In the genomic region with DNA sequence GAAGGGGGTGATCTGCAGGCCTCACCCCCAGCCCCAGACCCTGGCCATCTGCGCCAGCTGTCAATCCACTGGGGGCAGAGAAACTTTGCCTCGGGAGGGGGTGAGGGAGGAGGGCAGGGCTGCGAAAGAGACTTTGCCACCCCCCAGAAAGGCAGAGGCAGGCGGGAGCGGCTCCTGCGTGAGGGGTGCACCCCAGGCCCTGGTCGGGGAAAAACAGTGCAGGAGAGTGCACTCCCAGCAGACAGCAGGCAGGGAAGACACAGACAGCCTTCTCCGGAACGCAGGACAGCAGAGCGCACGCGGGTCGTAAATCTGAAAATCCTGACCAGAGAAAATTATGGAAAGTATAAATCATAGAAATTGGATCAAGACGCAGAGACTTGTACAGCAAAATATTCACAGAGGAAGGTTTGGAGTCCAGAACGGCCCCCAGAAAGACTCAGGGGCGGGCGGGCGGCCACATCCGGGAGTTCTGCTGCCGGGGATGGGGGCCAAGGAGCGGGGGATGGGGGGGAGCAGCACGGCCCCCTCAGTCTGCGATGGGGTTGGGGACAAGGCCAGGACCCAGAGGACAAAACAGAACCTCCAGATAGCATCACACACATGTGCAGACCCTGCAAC, we compare ENCODE assay signal across 17 cellular contexts. TPM values are rescaled to one million over a fixed set of nuclear protein-coding genes. Genes with fewer than 3 reads are reported as not detected.
DNase-seq lines count a peak whose midpoint lies in the region; ATAC-seq lines count a peak whose summit lies in the region.
"Had no signal": no experiment of that assay in that cellular context is flagged by ENCODE, and none has a peak within 500 bp of the region (broad histone marks: within the 10 kb centered on the region; RNA-seq: fewer than 3 reads in every experiment).

No MANE protein-coding gene starts in this region.

- intact Hi-C loops in activated CD4-positive, alpha-beta T cell treated with anti-CD3 and anti-CD28 coated beads, Interleukin-2, amount 10 ng/mL, durations not matched to agents 24 days and 14 days (cut with micrococcal nuclease): loop anchor here (1.0 kb wide), 1 partner anchor 45 kb away; no protein-coding TSS in a partner anchor

- no peaks in the 10 kb centered on the region for H3K9me3 ChIP-seq in thymus (ENCODE audit: control insufficient read depth)
- H3K9me3 ChIP-seq: adrenal gland, stomach had no signal

- H3K4me1 ChIP-seq in thymus (ENCODE audit: control insufficient read depth, insufficient read depth, low read length): no peaks in the 10 kb centered on the region
- H3K4me1 ChIP-seq: adrenal gland had no signal

- no peaks in the 10 kb centered on the region for H3K36me3 ChIP-seq in thymus (ENCODE audit: control insufficient read depth, insufficient read depth)
- H3K36me3 ChIP-seq: adrenal gland, stomach had no signal

- POLR2A ChIA-PET in activated naive CD8-positive, alpha-beta T cell treated with anti-CD3 and anti-CD28 coated beads, Interleukin-2, amount 10 ng/mL, durations not matched to agents 7 days and 5 days (lab: Charles Lee): no interaction called here

- no peak overlapping the region for H3K4me3 ChIP-seq in thymus (ENCODE audit: low read length)
- H3K4me3 ChIP-seq: adrenal gland, stomach had no signal

- ATAC-seq in activated naive CD8-positive, alpha-beta T cell treated with anti-CD3 and anti-CD28 coated beads, Interleukin-2, amount 10 ng/mL, durations not matched to agents 7 days and 5 days (ENCODE audit: low read depth): peak; percentile 72
- ATAC-seq in HG03045 (IDR thresholded peaks at IDR 0.05; ENCODE audit: unreplicated experiment) (no peak), left lobe of liver (no peak)
- ATAC-seq: effector memory CD8-positive, alpha-beta T cell had no signal

- H3K9me3 Mint-ChIP-seq in activated CD4-positive, alpha-beta T cell treated with anti-CD3 and anti-CD28 coated beads, Interleukin-2, amount 10 ng/mL, durations not matched to agents 24 days and 14 days: no peaks in the 10 kb centered on the region
- no peaks in the 10 kb centered on the region for H3K9me3 Mint-ChIP-seq in activated naive CD8-positive, alpha-beta T cell treated with anti-CD3 and anti-CD28 coated beads, Interleukin-2, amount 10 ng/mL, durations not matched to agents 7 days and 5 days
- H3K9me3 Mint-ChIP-seq: effector memory CD8-positive, alpha-beta T cell had no signal

- peaks cover 5% of the 10 kb centered on the region for H3K4me1 Mint-ChIP-seq in activated CD4-positive, alpha-beta T cell treated with anti-CD3 and anti-CD28 coated beads, Interleukin-2, amount 10 ng/mL, durations not matched to agents 24 days and 14 days
- H3K4me1 Mint-ChIP-seq in activated naive CD8-positive, alpha-beta T cell treated with anti-CD3 and anti-CD28 coated beads, Interleukin-2, amount 10 ng/mL, durations not matched to agents 7 days and 5 days: peaks cover 5% of the 10 kb centered on the region

- H3K27ac Mint-ChIP-seq in activated CD4-positive, alpha-beta T cell treated with anti-CD3 and anti-CD28 coated beads, Interleukin-2, amount 10 ng/mL, durations not matched to agents 24 days and 14 days: no peak overlapping the region
- peak overlapping the region; percentile 86 for H3K27ac Mint-ChIP-seq in activated naive CD8-positive, alpha-beta T cell treated with anti-CD3 and anti-CD28 coated beads, Interleukin-2, amount 10 ng/mL, durations not matched to agents 7 days and 5 days

- 21% methylated on average over 23 of the region's 23 CpGs for WGBS in thymus

- H3K27ac ChIP-seq in thymus (ENCODE audit: low read depth): peak overlapping the region; percentile 62

- H3K36me3 Mint-ChIP-seq in activated CD4-positive, alpha-beta T cell treated with anti-CD3 and anti-CD28 coated beads, Interleukin-2, amount 10 ng/mL, durations not matched to agents 24 days and 14 days (ENCODE audit: low read depth): no peaks in the 10 kb centered on the region
- H3K36me3 Mint-ChIP-seq in activated naive CD8-positive, alpha-beta T cell treated with anti-CD3 and anti-CD28 coated beads, Interleukin-2, amount 10 ng/mL, durations not matched to agents 7 days and 5 days: no peaks in the 10 kb centered on the region

- DNase-seq in activated CD4-positive, alpha-beta T cell treated with anti-CD3 and anti-CD28 coated beads, Interleukin-2, amount 10 ng/mL, durations not matched to agents 24 days and 14 days: peak; percentile 55
- no peak for DNase-seq in activated CD4-positive, alpha-beta T cell treated with anti-CD3 and anti-CD28 coated beads for 48 hours
- DNase-seq in activated naive CD8-positive, alpha-beta T cell treated with anti-CD3 and anti-CD28 coated beads, Interleukin-2, amount 10 ng/mL, durations not matched to agents 7 days and 5 days: peak; percentile 67
- DNase-seq in mesenteric fat pad (ENCODE audit: low spot score) (peak; percentile 67), left lobe of liver (ENCODE audit: low spot score) (no peak), COR-L47 (lab: John Stamatoyannopoulos, UW) (no peak)
- DNase-seq: activated CD4-positive, alpha-beta T cell treated with anti-CD3 and anti-CD28 coated beads, Interleukin-2, amount 50 U/mL, for 4 hours; hypothalamus; NCI-H1930; stomach; SW 1271 had no signal

- no peaks in the 10 kb centered on the region for H3K27me3 ChIP-seq in thymus (ENCODE audit: control insufficient read depth, insufficient read depth)
- H3K27me3 ChIP-seq: adrenal gland had no signal

- no peak overlapping the region for H3K4me3 Mint-ChIP-seq in activated CD4-positive, alpha-beta T cell treated with anti-CD3 and anti-CD28 coated beads, Interleukin-2, amount 10 ng/mL, durations not matched to agents 24 days and 14 days
- peak overlapping the region; percentile 41 for H3K4me3 Mint-ChIP-seq in activated naive CD8-positive, alpha-beta T cell treated with anti-CD3 and anti-CD28 coated beads, Interleukin-2, amount 10 ng/mL, durations not matched to agents 7 days and 5 days

- no peaks in the 10 kb centered on the region for H3K27me3 Mint-ChIP-seq in activated CD4-positive, alpha-beta T cell treated with anti-CD3 and anti-CD28 coated beads, Interleukin-2, amount 10 ng/mL, durations not matched to agents 24 days and 14 days
- H3K27me3 Mint-ChIP-seq in activated naive CD8-positive, alpha-beta T cell treated with anti-CD3 and anti-CD28 coated beads, Interleukin-2, amount 10 ng/mL, durations not matched to agents 7 days and 5 days: no peaks in the 10 kb centered on the region

RNA-seq across cellular contexts. Expression of a gene that starts 8.0 kb away (rescaled TPM):
- total RNA-seq in activated CD4-positive, alpha-beta T cell treated with anti-CD3 and anti-CD28 coated beads, Interleukin-2, amount 10 ng/mL, durations not matched to agents 24 days and 14 days: 77.1 and 78.1 TPM in 2 replicates
- total RNA-seq in activated naive CD8-positive, alpha-beta T cell treated with anti-CD3 and anti-CD28 coated beads, Interleukin-2, amount 10 ng/mL, durations not matched to agents 7 days and 5 days: 10 to 100 TPM; 76.2 to 77.7 TPM
- total RNA-seq in mesenteric fat pad: 26.0 TPM
- polyA plus RNA-seq in thymus: 75.9 TPM
- 47.2 TPM for total RNA-seq in left lobe of liver

RNA-seq across cellular contexts. Expression of a gene that starts 19.6 kb away (rescaled TPM):
- 1.1 and 1.2 TPM in 2 replicates for total RNA-seq in activated CD4-positive, alpha-beta T cell treated with anti-CD3 and anti-CD28 coated beads, Interleukin-2, amount 10 ng/mL, durations not matched to agents 24 days and 14 days
- 10 to 100 TPM; 13.7 to 16.7 TPM for total RNA-seq in activated naive CD8-positive, alpha-beta T cell treated with anti-CD3 and anti-CD28 coated beads, Interleukin-2, amount 10 ng/mL, durations not matched to agents 7 days and 5 days
- total RNA-seq in mesenteric fat pad (22.9 TPM), left lobe of liver (not detected)
- 44.9 TPM for polyA plus RNA-seq in thymus
- total RNA-seq: H4 had no signal
- polyA plus RNA-seq: AG04450 had no signal

RNA-seq across cellular contexts. Expression of a gene that starts 47.4 kb away (rescaled TPM):
- total RNA-seq in activated CD4-positive, alpha-beta T cell treated with anti-CD3 and anti-CD28 coated beads, Interleukin-2, amount 10 ng/mL, durations not matched to agents 24 days and 14 days: not detected in 2 replicates
- not detected for total RNA-seq in activated naive CD8-positive, alpha-beta T cell treated with anti-CD3 and anti-CD28 coated beads, Interleukin-2, amount 10 ng/mL, durations not matched to agents 7 days and 5 days
- total RNA-seq in mesenteric fat pad (not detected), left lobe of liver (not detected)
- 0.18 TPM for polyA plus RNA-seq in thymus
- total RNA-seq: H4, stomach had no signal
- polyA plus RNA-seq: AG04450 had no signal

RNA-seq across cellular contexts. Expression of a gene that starts 58.5 kb away (rescaled TPM):
- not detected in 2 replicates for total RNA-seq in activated CD4-positive, alpha-beta T cell treated with anti-CD3 and anti-CD28 coated beads, Interleukin-2, amount 10 ng/mL, durations not matched to agents 24 days and 14 days
- total RNA-seq in activated naive CD8-positive, alpha-beta T cell treated with anti-CD3 and anti-CD28 coated beads, Interleukin-2, amount 10 ng/mL, durations not matched to agents 7 days and 5 days: not detected
- total RNA-seq in mesenteric fat pad (292 TPM), left lobe of liver (199 TPM)
- polyA plus RNA-seq in thymus: 102 TPM

Comparison
In these comparisons a context has a peak if more than half of its experiments do, and no peak if none do; other contexts are left out.
1. DNase-seq: peak in activated CD4-positive, alpha-beta T cell treated with anti-CD3 and anti-CD28 coated beads, Interleukin-2, amount 10 ng/mL, durations not matched to agents 24 days and 14 days (single experiment), activated naive CD8-positive, alpha-beta T cell treated with anti-CD3 and anti-CD28 coated beads, Interleukin-2, amount 10 ng/mL, durations not matched to agents 7 days and 5 days (single experiment) and mesenteric fat pad (single experiment); none in activated CD4-positive, alpha-beta T cell treated with anti-CD3 and anti-CD28 coated beads for 48 hours (single experiment), left lobe of liver (single experiment) and COR-L47 (single experiment).